In the genomic region with DNA sequence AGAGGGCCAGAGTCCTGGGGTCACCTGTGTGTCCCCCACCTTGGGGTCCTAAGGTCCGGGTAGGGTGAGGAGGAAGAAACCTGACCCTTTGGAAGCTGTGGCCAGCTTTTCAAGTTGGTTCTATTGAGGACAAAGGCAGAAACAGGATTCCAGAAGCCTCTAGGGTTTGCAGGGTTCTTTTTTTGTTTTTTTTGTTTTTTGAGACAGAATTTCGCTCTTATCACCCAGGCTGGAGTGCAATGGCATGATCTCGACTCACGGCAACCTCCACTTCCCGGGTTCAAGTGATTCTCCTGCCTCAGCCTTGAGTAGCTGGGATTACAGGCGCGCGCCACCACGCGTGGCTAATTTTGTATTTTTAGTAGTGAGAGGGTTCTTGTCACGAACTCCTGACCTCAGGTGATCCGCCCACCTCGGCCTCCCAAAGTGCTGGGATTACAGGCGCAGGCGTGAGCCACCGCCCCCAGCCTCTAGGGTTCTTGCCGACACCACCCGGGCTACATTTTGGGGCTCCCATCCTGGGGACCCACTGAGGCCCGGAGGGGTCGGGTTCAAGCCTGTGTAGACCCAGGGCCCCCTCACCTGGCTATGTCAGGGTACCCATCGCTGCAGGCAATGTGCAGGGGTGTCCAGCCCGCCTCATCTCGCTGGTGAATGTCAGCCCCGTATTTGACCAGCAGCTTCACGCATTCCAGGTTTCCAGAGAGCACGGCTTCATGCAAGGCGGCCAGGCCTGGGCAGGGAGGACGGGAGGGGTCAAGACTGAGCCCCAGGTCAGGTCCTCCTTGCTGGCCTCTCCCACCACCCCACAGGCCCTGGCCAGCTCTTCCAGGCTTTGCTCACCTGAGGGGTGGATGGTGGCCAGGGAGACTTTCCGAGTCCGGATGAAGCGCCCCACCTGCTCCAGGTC, we compare ENCODE assay signal across 8 cellular contexts. TPM values are rescaled to one million over a fixed set of nuclear protein-coding genes. Genes with fewer than 3 reads are reported as not detected.
DNase-seq lines count a peak whose midpoint lies in the region; ATAC-seq and TF ChIP-seq lines count a peak whose summit lies in the region.

No MANE protein-coding gene starts in this region.

- H3K9me3 ChIP-seq in T-helper 17 cell (ENCODE audit: control insufficient read depth, low read length, poor library complexity, severe bottlenecking): no peaks in the 10 kb centered on the region

- H3F3A ChIP-seq in GM23338 (replicated peaks; ENCODE audit: low read depth): peaks cover 21% of the 10 kb centered on the region; the same call in 1 of the 2 replicates

- H3K9me2 ChIP-seq in GM23338 (ENCODE audit: insufficient read depth): no peaks in the 10 kb centered on the region

- H3K27me3 Mint-ChIP-seq in GM23338 (ENCODE audit: insufficient read depth, low read depth, poor library complexity): peaks cover 9% of the 10 kb centered on the region
- no peaks in the 10 kb centered on the region for H3K27me3 Mint-ChIP-seq in T-helper 17 cell

- peak overlapping the region; percentile 87; the same call in 1 of the 2 replicates for H3K27ac ChIP-seq in GM23338 (ENCODE audit: low read depth)

- no peaks in the 10 kb centered on the region for H3K36me3 ChIP-seq in GM23338 (ENCODE audit: insufficient read depth)

- peaks cover 11% of the 10 kb centered on the region for H3K4me1 ChIP-seq in GM23338 (ENCODE audit: insufficient read depth)

- no peaks in the 10 kb centered on the region; the same call in 1 of the 2 replicates for H4K20me1 ChIP-seq in GM23338 (replicated peaks; ENCODE audit: insufficient read depth)

- no peak for ATAC-seq in GM23338
- ATAC-seq in T-helper 17 cell: no peak
- ATAC-seq in HG02885 (IDR thresholded peaks at IDR 0.05; ENCODE audit: poor library complexity, unreplicated experiment): no peak

- H3K4me2 ChIP-seq in GM23338: peak overlapping the region; percentile 93

- no peaks in the 10 kb centered on the region for H3K9me3 Mint-ChIP-seq in GM23338

- peak overlapping the region; percentile 78; the same call in 1 of the 2 replicates for H2AFZ ChIP-seq in GM23338

- peaks cover 3% of the 10 kb centered on the region; the same call in 1 of the 3 replicates for H3K36me3 Mint-ChIP-seq in GM23338 (ENCODE audit: low read depth)
- H3K36me3 Mint-ChIP-seq in T-helper 17 cell (ENCODE audit: low read depth): peaks cover 2% of the 10 kb centered on the region

- H3K27me3 ChIP-seq in GM23338 (ENCODE audit: insufficient read depth): no peaks in the 10 kb centered on the region

- H3K4me3 Mint-ChIP-seq in GM23338 (peak overlapping the region; percentile 93), T-helper 17 cell (peak overlapping the region; percentile 81)

- H3K4me3 ChIP-seq in GM23338 (peak overlapping the region; percentile 93), foreskin fibroblast (ENCODE audit: low read depth in 1 of 2, low read length in 2 of 2) (peak overlapping the region; percentile 76 to 89), skeletal muscle cell (ENCODE audit: low read depth, low read length) (peak overlapping the region; percentile 74)

- DNase-seq in GM23338 (ENCODE audit: low spot score): no peak
- no peak for DNase-seq in T-helper 17 cell
- DNase-seq in foreskin fibroblast: no peak
- DNase-seq in skeletal muscle cell (ENCODE audit: low read depth): no peak
- no peak for DNase-seq in NCI-H2196 treated with DMSO at 0.1 percent for 48 hours (lab: John Stamatoyannopoulos, UW; ENCODE audit: unreplicated experiment)
- no peak for DNase-seq in NCI-H2081 (lab: John Stamatoyannopoulos, UW)
- no peak for DNase-seq in GM20000 (ENCODE audit: low spot score)

- H3K27ac Mint-ChIP-seq in GM23338 (peak overlapping the region; percentile 94), T-helper 17 cell (peak overlapping the region; percentile 83)

- H3K4me1 Mint-ChIP-seq in GM23338: peaks cover 15% of the 10 kb centered on the region
- H3K4me1 Mint-ChIP-seq in T-helper 17 cell: peaks cover 17% of the 10 kb centered on the region

- TF ChIP-seq CTCF in GM23338 (conservative IDR thresholded peaks at IDR 0.05; ENCODE audit: low read depth in 2 of 2): no peak
- no peak for TF ChIP-seq CTCF in foreskin fibroblast (IDR thresholded peaks at IDR 0.05; ENCODE audit: low read depth, low read length)
- no peak for TF ChIP-seq CTCF in GM20000 (IDR thresholded peaks at IDR 0.05; ENCODE audit: extremely low read depth, missing control alignments)

- H3K79me2 ChIP-seq in GM23338 (replicated peaks; ENCODE audit: insufficient read depth): peaks cover 9% of the 10 kb centered on the region

TF ChIP-seq in GM23338, 12 proteins besides CTCF, POLR2A, EP300 and RAD21:
- TF ChIP-seq NANOG (IDR thresholded peaks at IDR 0.05; ENCODE audit: borderline replicate concordance): no peak
- TF ChIP-seq, protein P1, sequence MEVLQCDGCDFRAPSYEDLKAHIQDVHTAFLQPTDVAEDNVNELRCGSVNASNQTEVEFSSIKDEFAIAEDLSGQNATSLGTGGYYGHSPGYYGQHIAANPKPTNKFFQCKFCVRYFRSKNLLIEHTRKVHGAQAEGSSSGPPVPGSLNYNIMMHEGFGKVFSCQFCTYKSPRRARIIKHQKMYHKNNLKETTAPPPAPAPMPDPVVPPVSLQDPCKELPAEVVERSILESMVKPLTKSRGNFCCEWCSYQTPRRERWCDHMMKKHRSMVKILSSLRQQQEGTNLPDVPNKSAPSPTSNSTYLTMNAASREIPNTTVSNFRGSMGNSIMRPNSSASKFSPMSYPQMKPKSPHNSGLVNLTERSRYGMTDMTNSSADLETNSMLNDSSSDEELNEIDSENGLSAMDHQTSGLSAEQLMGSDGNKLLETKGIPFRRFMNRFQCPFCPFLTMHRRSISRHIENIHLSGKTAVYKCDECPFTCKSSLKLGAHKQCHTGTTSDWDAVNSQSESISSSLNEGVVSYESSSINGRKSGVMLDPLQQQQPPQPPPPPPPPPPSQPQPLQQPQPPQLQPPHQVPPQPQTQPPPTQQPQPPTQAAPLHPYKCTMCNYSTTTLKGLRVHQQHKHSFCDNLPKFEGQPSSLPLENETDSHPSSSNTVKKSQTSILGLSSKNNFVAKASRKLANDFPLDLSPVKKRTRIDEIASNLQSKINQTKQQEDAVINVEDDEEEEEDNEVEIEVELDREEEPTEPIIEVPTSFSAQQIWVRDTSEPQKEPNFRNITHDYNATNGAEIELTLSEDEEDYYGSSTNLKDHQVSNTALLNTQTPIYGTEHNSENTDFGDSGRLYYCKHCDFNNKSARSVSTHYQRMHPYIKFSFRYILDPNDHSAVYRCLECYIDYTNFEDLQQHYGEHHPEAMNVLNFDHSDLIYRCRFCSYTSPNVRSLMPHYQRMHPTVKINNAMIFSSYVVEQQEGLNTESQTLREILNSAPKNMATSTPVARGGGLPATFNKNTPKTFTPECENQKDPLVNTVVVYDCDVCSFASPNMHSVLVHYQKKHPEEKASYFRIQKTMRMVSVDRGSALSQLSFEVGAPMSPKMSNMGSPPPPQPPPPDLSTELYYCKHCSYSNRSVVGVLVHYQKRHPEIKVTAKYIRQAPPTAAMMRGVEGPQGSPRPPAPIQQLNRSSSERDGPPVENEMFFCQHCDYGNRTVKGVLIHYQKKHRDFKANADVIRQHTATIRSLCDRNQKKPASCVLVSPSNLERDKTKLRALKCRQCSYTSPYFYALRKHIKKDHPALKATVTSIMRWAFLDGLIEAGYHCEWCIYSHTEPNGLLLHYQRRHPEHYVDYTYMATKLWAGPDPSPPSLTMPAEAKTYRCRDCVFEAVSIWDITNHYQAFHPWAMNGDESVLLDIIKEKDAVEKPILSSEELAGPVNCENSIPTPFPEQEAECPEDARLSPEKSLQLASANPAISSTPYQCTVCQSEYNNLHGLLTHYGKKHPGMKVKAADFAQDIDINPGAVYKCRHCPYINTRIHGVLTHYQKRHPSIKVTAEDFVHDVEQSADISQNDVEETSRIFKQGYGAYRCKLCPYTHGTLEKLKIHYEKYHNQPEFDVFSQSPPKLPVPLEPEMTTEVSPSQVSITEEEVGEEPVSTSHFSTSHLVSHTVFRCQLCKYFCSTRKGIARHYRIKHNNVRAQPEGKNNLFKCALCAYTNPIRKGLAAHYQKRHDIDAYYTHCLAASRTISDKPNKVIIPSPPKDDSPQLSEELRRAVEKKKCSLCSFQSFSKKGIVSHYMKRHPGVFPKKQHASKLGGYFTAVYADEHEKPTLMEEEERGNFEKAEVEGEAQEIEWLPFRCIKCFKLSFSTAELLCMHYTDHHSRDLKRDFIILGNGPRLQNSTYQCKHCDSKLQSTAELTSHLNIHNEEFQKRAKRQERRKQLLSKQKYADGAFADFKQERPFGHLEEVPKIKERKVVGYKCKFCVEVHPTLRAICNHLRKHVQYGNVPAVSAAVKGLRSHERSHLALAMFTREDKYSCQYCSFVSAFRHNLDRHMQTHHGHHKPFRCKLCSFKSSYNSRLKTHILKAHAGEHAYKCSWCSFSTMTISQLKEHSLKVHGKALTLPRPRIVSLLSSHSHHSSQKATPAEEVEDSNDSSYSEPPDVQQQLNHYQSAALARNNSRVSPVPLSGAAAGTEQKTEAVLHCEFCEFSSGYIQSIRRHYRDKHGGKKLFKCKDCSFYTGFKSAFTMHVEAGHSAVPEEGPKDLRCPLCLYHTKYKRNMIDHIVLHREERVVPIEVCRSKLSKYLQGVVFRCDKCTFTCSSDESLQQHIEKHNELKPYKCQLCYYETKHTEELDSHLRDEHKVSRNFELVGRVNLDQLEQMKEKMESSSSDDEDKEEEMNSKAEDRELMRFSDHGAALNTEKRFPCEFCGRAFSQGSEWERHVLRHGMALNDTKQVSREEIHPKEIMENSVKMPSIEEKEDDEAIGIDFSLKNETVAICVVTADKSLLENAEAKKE (CRISPR knock-in tag; IDR thresholded peaks at IDR 0.05): no peak
- TF ChIP-seq JUNB (IDR thresholded peaks at IDR 0.05; ENCODE audit: unreplicated experiment): no peak
- peak; percentile 13; the same call in 1 of the 2 replicates for TF ChIP-seq POLR2AphosphoS5 (IDR thresholded peaks at IDR 0.05; ENCODE audit: low read depth)
- TF ChIP-seq EZH2phosphoT487 (IDR thresholded peaks at IDR 0.05; ENCODE audit: unreplicated experiment): no peak

RNA-seq across cellular contexts. Expression of a gene that starts 0.7 kb away (rescaled TPM):
- total RNA-seq in GM23338 (2014; rRNA removed; shearing (Covaris generic)): not detected in 2 replicates
- polyA plus RNA-seq in GM23338 (2016; fragmentation: Nextera tagmentation; extraction: Ambion mirVana): 0.40 and 0.65 TPM in 2 replicates
- not detected for total RNA-seq in T-helper 17 cell

RNA-seq across cellular contexts. Expression of a gene that starts 1.1 kb away (rescaled TPM):
- 85.2 and 110 TPM in 2 replicates for total RNA-seq in GM23338 (2014; rRNA removed; shearing (Covaris generic))
- polyA plus RNA-seq in GM23338 (2016; fragmentation: Nextera tagmentation; extraction: Ambion mirVana): 99.5 and 101 TPM in 2 replicates
- 10 to 100 TPM; 50.3 to 51.9 TPM for total RNA-seq in T-helper 17 cell

RNA-seq across cellular contexts. Expression of a gene that starts 26.2 kb away (rescaled TPM):
- total RNA-seq in GM23338 (2014; rRNA removed; shearing (Covaris generic)): 418 and 620 TPM in 2 replicates
- 206 and 209 TPM in 2 replicates for polyA plus RNA-seq in GM23338 (2016; fragmentation: Nextera tagmentation; extraction: Ambion mirVana)
- 100 to 1,000 TPM; 281 to 320 TPM for total RNA-seq in T-helper 17 cell

RNA-seq across cellular contexts. Expression of a gene that starts 30.2 kb away (rescaled TPM):
- 0.17 and 0.31 TPM in 2 replicates for total RNA-seq in GM23338 (2014; rRNA removed; shearing (Covaris generic))
- polyA plus RNA-seq in GM23338 (2016; fragmentation: Nextera tagmentation; extraction: Ambion mirVana): 0.23 and 0.92 TPM in 2 replicates
- not detected for total RNA-seq in T-helper 17 cell

RNA-seq across cellular contexts. Expression of a gene that starts 37.0 kb away (rescaled TPM):
- total RNA-seq in GM23338 (2014; rRNA removed; shearing (Covaris generic)): 80.1 and 125 TPM in 2 replicates
- 140 and 152 TPM in 2 replicates for polyA plus RNA-seq in GM23338 (2016; fragmentation: Nextera tagmentation; extraction: Ambion mirVana)
- total RNA-seq in T-helper 17 cell: 100 to 1,000 TPM; 564 to 643 TPM
